Comparison of ENCODE assay signal across 26 cellular contexts in the genomic region with DNA sequence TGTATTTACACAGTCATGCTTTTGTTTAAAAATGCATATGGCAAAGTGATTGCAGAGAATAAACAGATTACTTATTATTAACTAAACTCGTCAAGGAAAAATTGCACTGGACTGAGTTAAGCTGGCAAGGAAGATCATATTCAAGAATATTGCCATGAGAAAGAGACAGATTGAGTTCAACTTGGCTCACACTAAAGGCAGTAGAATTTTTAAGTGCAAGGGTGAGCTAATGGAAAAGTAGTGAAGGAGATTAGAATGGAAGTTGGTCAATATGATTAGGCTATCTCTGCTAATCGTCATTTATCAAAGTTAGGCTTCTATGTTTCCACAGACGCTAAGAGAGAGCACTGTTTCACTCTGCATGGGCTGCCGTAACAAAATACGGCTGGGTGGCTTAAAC.
DNase-seq lines count a peak whose midpoint lies in the region; ATAC-seq, FAIRE-seq and TF ChIP-seq lines count a peak whose summit lies in the region.
"Had no signal": no experiment of that assay in that cellular context is flagged by ENCODE, and none has a peak within 500 bp of the region (broad histone marks: within the 10 kb centered on the region; RNA-seq: fewer than 3 reads in every experiment).

No MANE protein-coding gene starts in this region.

- H3K23ac ChIP-seq in H9 (ENCODE audit: insufficient read length, low read depth, low read length), result no peak overlapping the region

- no peak overlapping the region for H2BK5ac ChIP-seq in H9 (ENCODE audit: insufficient read length, low read length)

- intact Hi-C loops in body of pancreas (cut with DNase I) (no loop called here), pancreas (cut with DNase I) (no loop called here), upper lobe of right lung (cut with DNase I) (no loop called here)

- no peak overlapping the region for H3K27ac Mint-ChIP-seq in H9
- H3K27ac Mint-ChIP-seq: CD14-positive monocyte; CD4-positive, alpha-beta memory T cell; CD4-positive, CD25-positive, alpha-beta regulatory T cell; CD8-positive, alpha-beta memory T cell had no signal

- H4K20me1 ChIP-seq in DND-41 (ENCODE audit: insufficient read depth, low read length) (no peaks in the 10 kb centered on the region), H9 (ENCODE audit: control insufficient read depth, insufficient read depth, insufficient read length) (no peaks in the 10 kb centered on the region)
- H4K20me1 ChIP-seq: BLaER1 had no signal

- no peak overlapping the region for H2BK120ac ChIP-seq in H9 (ENCODE audit: low read depth, low read length, poor library complexity, severe bottlenecking)

- H3K4me3 ChIP-seq in DND-41 (ENCODE audit: low read depth in 1 of 2, low read length in 2 of 2) (peak overlapping the region in 1 of 2 experiments; percentile 28; a peak in 1 of 4 replicates), body of pancreas (no peak overlapping the region), pancreas (no peak overlapping the region), upper lobe of right lung (no peak overlapping the region)
- H3K4me3 ChIP-seq: BLaER1 had no signal

- no peak for DNase-seq in DND-41
- DNase-seq in H9, result no peak
- no peak for DNase-seq in body of pancreas
- no peak for DNase-seq in pancreas
- no peak for DNase-seq in activated CD8-positive, alpha-beta memory T cell treated with anti-CD3 and anti-CD28 coated beads, Interleukin-2, amount 50 U/mL, for 48 hours
- DNase-seq in upper lobe of right lung, result no peak
- DNase-seq: 8988T; ACHN; BE2C; C1 segment of cervical spinal cord; CD4-positive, alpha-beta memory T cell; CD4-positive, CD25-positive, alpha-beta regulatory T cell; CD8-positive, alpha-beta memory T cell; COR-L47; DMS 273 treated with DMSO at 0.1 percent for 48 hours; DMS153; DMS53; DMS79; GF-D8 had no signal

- no peak overlapping the region for H3K56ac ChIP-seq in H9 (ENCODE audit: insufficient read length, low read depth, low read length)

- no peak overlapping the region for H2BK12ac ChIP-seq in H9 (ENCODE audit: insufficient read length, low read depth, low read length)

- H3K4me1 ChIP-seq in DND-41 (ENCODE audit: insufficient read depth, low read length) (no peaks in the 10 kb centered on the region; the same call in 1 of the 2 replicates), H9 (ENCODE audit: insufficient read depth, low read length) (no peaks in the 10 kb centered on the region), body of pancreas (peaks cover 13% of the 10 kb centered on the region), pancreas (peaks cover 0 to 7% (median 0%) of the 10 kb centered on the region in 3 donors), upper lobe of right lung (no peaks in the 10 kb centered on the region)
- H3K4me1 ChIP-seq: BLaER1 had no signal

- FAIRE-seq in pancreas (lab: Jason Lieb, UNC), result no peak
- FAIRE-seq: A204.1, G401.6, GM12891, GM19239 had no signal

- H3K79me2 ChIP-seq in DND-41 (ENCODE audit: insufficient read depth, low read length) (peaks cover 36% of the 10 kb centered on the region), H9 (ENCODE audit: insufficient read depth, low read length) (no peaks in the 10 kb centered on the region)

- no peak for TF ChIP-seq POLR2A in body of pancreas (IDR thresholded peaks at IDR 0.05)

- H2BK20ac ChIP-seq in H9 (ENCODE audit: low read depth, low read length, poor library complexity, severe bottlenecking), result no peak overlapping the region

- ATAC-seq in DND-41 (ENCODE audit: insufficient read depth, low read depth) (no peak), body of pancreas (peak; percentile 40), pancreas (peak; percentile 44 to 87 (median 62)), upper lobe of right lung (no peak), GM19463 (IDR thresholded peaks at IDR 0.05; ENCODE audit: unreplicated experiment) (no peak)

- no peaks in the 10 kb centered on the region for H3K27me3 ChIP-seq in DND-41 (ENCODE audit: insufficient read depth, low read length, poor library complexity)
- H3K27me3 ChIP-seq in H9 (ENCODE audit: insufficient read depth, low read length), result no peaks in the 10 kb centered on the region
- H3K27me3 ChIP-seq in body of pancreas, result no peaks in the 10 kb centered on the region
- H3K27me3 ChIP-seq in pancreas, result no peaks in the 10 kb centered on the region
- no peaks in the 10 kb centered on the region for H3K27me3 ChIP-seq in upper lobe of right lung
- H3K27me3 ChIP-seq: BE2C, BLaER1 had no signal

- no peak overlapping the region for H3T11ph ChIP-seq in H9 (ENCODE audit: low read length)

- TF ChIP-seq CTCF in DND-41 (IDR thresholded peaks at IDR 0.05; ENCODE audit: borderline replicate concordance, extremely low read depth, low read length, poor library complexity, severe bottlenecking), result no peak
- TF ChIP-seq CTCF in H9 (conservative IDR thresholded peaks at IDR 0.05), result no peak
- no peak for TF ChIP-seq CTCF in body of pancreas (IDR thresholded peaks at IDR 0.05)
- no peak for TF ChIP-seq CTCF in pancreas (IDR thresholded peaks at IDR 0.05)
- no peak for TF ChIP-seq CTCF in upper lobe of right lung (IDR thresholded peaks at IDR 0.05)

- H2AFZ ChIP-seq in DND-41 (ENCODE audit: low read depth, low read length) (peak overlapping the region; percentile 28; the same call in 1 of the 2 replicates), H9 (ENCODE audit: low read length) (peak overlapping the region; percentile 40)

- no peaks in the 10 kb centered on the region for H3K23me2 ChIP-seq in H9 (ENCODE audit: insufficient read length, low read depth, low read length, poor library complexity, severe bottlenecking)

- no peak overlapping the region for H3K14ac ChIP-seq in H9 (ENCODE audit: insufficient read depth, low read length)

- no peaks in the 10 kb centered on the region for H3K9me3 Mint-ChIP-seq in H9

- H4K91ac ChIP-seq in H9 (ENCODE audit: insufficient read length, low read depth, low read length), result no peak overlapping the region

- no peak overlapping the region for H3K4ac ChIP-seq in H9 (ENCODE audit: low read depth, low read length)

- H3K27me3 Mint-ChIP-seq in H9 (ENCODE audit: low read depth), result no peaks in the 10 kb centered on the region
- H3K27me3 Mint-ChIP-seq: CD4-positive, alpha-beta memory T cell; CD4-positive, CD25-positive, alpha-beta regulatory T cell; CD8-positive, alpha-beta memory T cell had no signal

- H3K27ac ChIP-seq in DND-41 (ENCODE audit: low read length) (peak overlapping the region; percentile 98), H9 (ENCODE audit: insufficient read length, low read depth, low read length) (no peak overlapping the region), body of pancreas (no peak overlapping the region), pancreas (no peak overlapping the region), upper lobe of right lung (no peak overlapping the region)
- H3K27ac ChIP-seq: BLaER1 had no signal

- no peaks in the 10 kb centered on the region for H3K36me3 Mint-ChIP-seq in H9 (ENCODE audit: insufficient read depth in 1 of 3, low read depth in 3 of 3)
- H3K36me3 Mint-ChIP-seq: CD14-positive monocyte; CD4-positive, alpha-beta memory T cell; CD4-positive, CD25-positive, alpha-beta regulatory T cell; CD8-positive, alpha-beta memory T cell had no signal

- H4K5ac ChIP-seq in H9 (ENCODE audit: insufficient read length, low read depth, low read length), result no peak overlapping the region

- H4K8ac ChIP-seq in H9 (replicated peaks; ENCODE audit: insufficient read length, low read depth, low read length), result no peak overlapping the region

- peaks cover 12% of the 10 kb centered on the region for H3K36me3 ChIP-seq in DND-41 (ENCODE audit: insufficient read depth, low read length)
- no peaks in the 10 kb centered on the region for H3K36me3 ChIP-seq in body of pancreas (replicated peaks in 1 of 2; ENCODE audit: insufficient read depth in 1 of 2, low read depth in 2 of 2)
- no peaks in the 10 kb centered on the region for H3K36me3 ChIP-seq in pancreas
- no peaks in the 10 kb centered on the region for H3K36me3 ChIP-seq in upper lobe of right lung
- H3K36me3 ChIP-seq: BE2C, BLaER1 had no signal

- no peaks in the 10 kb centered on the region for H3K79me1 ChIP-seq in H9 (ENCODE audit: insufficient read depth, low read depth, low read length, poor library complexity, severe bottlenecking)

- no CpG with 5 or more reads among the region's 5 CpGs for WGBS in H9 (ENCODE audit: extremely low coverage, insufficient read length, low lambda C conversion rate)
- 6 to 19% methylated on average over 5 of the region's 5 CpGs for WGBS in body of pancreas, 2 donors
- 13% methylated on average over 5 of the region's 5 CpGs for WGBS in pancreas, 2 donors

- no peak overlapping the region for H3K4me3 Mint-ChIP-seq in H9
- H3K4me3 Mint-ChIP-seq: CD14-positive monocyte; CD4-positive, alpha-beta memory T cell; CD4-positive, CD25-positive, alpha-beta regulatory T cell; CD8-positive, alpha-beta memory T cell had no signal

- no peak overlapping the region for H3K18ac ChIP-seq in H9 (ENCODE audit: insufficient read length, low read depth, low read length)

- H2AK5ac ChIP-seq in H9 (ENCODE audit: insufficient read length, low read length), result no peak overlapping the region

- no peaks in the 10 kb centered on the region for H3K4me1 Mint-ChIP-seq in H9
- H3K4me1 Mint-ChIP-seq: CD14-positive monocyte; CD4-positive, alpha-beta memory T cell; CD4-positive, CD25-positive, alpha-beta regulatory T cell; CD8-positive, alpha-beta memory T cell had no signal

- H3K4me2 ChIP-seq in DND-41 (ENCODE audit: insufficient read depth, low read length) (no peak overlapping the region), H9 (ENCODE audit: insufficient read depth, insufficient read length, low read length) (no peak overlapping the region)
- H3K4me2 ChIP-seq: BLaER1 had no signal

- H3K9me3 ChIP-seq in DND-41 (ENCODE audit: insufficient read depth, low read length, severe bottlenecking) (no peaks in the 10 kb centered on the region), H9 (ENCODE audit: control insufficient read depth, low read depth, low read length) (no peaks in the 10 kb centered on the region), body of pancreas (no peaks in the 10 kb centered on the region), pancreas (no peaks in the 10 kb centered on the region), upper lobe of right lung (no peaks in the 10 kb centered on the region)
- H3K9me3 ChIP-seq: BE2C, BLaER1 had no signal

- H2BK15ac ChIP-seq in H9 (ENCODE audit: low read depth, low read length), result no peak overlapping the region

- H3K9ac ChIP-seq in DND-41 (ENCODE audit: low read depth, low read length) (peak overlapping the region; percentile 80; the same call in 1 of the 2 replicates), H9 (ENCODE audit: extremely low read depth, insufficient read length, low read length) (no peak overlapping the region)
- H3K9ac ChIP-seq: BLaER1 had no signal

Comparison
In these comparisons a context has a peak if more than half of its experiments do, and no peak if none do; other contexts are left out.
1. ATAC-seq: peak in body of pancreas (single experiment) and pancreas (4 of 4); none in DND-41 (single experiment), upper lobe of right lung (single experiment) and GM19463 (single experiment).